Comparison of ENCODE assay signal across 8 cellular contexts in the genomic region with DNA sequence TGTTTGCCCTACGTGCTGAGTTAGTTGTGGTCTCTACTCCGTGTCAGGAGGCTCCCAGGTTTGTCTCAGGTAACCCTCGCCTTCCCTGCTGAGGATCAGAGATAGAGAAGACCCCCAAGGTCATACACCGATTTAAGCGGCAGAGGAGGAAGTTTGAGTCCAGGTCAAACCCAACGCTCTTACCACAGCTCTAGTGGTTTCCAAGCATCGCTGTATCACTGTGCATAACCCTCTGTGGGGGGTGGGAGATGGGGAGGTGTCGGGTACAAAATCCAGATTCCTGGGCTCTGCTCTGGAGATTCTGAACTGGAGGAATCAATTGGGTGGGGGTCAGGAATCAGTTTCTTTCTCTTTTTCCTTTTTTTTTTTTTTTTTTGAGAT. TPM values are rescaled to one million over a fixed set of nuclear protein-coding genes. Genes with fewer than 3 reads are reported as not detected.
DNase-seq lines count a peak whose midpoint lies in the region; ATAC-seq and TF ChIP-seq lines count a peak whose summit lies in the region.

No MANE protein-coding gene starts in this region.

- no peaks in the 10 kb centered on the region for H3K27me3 ChIP-seq in DOHH2 (ENCODE audit: control insufficient read depth, low read length)
- H3K27me3 ChIP-seq in duodenal mucosa (ENCODE audit: control insufficient read depth in 1 of 2, insufficient read depth in 2 of 2, low read length in 2 of 2), result no peaks in the 10 kb centered on the region
- H3K27me3 ChIP-seq in osteoblast (ENCODE audit: insufficient read depth, low read length), result no peaks in the 10 kb centered on the region

- H3K4me3 ChIP-seq in DOHH2 (ENCODE audit: low read length), result peak overlapping the region; percentile 89
- H3K4me3 ChIP-seq in duodenal mucosa (ENCODE audit: low read depth in 1 of 2, low read length in 2 of 2), result peak overlapping the region; percentile 83 to 86
- peak overlapping the region; percentile 93 for H3K4me3 ChIP-seq in osteoblast (ENCODE audit: insufficient read depth, low read length)

- H2AFZ ChIP-seq in osteoblast (ENCODE audit: low read length), result peak overlapping the region; percentile 88

- H3K27ac ChIP-seq in DOHH2 (ENCODE audit: low read depth, low read length) (peak overlapping the region; percentile 94), duodenal mucosa (ENCODE audit: low read depth, low read length) (peak overlapping the region; percentile 84), osteoblast (ENCODE audit: low read depth, low read length) (peak overlapping the region; percentile 63)

- ATAC-seq in GM18870 (IDR thresholded peaks at IDR 0.05; ENCODE audit: unreplicated experiment) (no peak), HG02763 (IDR thresholded peaks at IDR 0.05; ENCODE audit: unreplicated experiment) (no peak)

- H3K4me2 ChIP-seq in DOHH2 (ENCODE audit: low read length) (peak overlapping the region; percentile 97), osteoblast (ENCODE audit: insufficient read depth, low read length) (peak overlapping the region; percentile 95)

- TF ChIP-seq CTCF in DOHH2 (IDR thresholded peaks at IDR 0.05; ENCODE audit: low read depth, low read length, poor library complexity, severe bottlenecking) (no peak), osteoblast (IDR thresholded peaks at IDR 0.05; ENCODE audit: extremely low read depth, low read depth, low read length) (no peak)

- H3K36me3 ChIP-seq in DOHH2 (ENCODE audit: control insufficient read depth, low read length), result peaks cover 18% of the 10 kb centered on the region
- no peaks in the 10 kb centered on the region for H3K36me3 ChIP-seq in duodenal mucosa (ENCODE audit: control insufficient read depth in 1 of 2, insufficient read depth in 2 of 2, low read length in 2 of 2)
- no peaks in the 10 kb centered on the region for H3K36me3 ChIP-seq in osteoblast (ENCODE audit: insufficient read depth, low read length)

- peak; percentile 47 to 67 for DNase-seq in NOMO-1 (lab: John Stamatoyannopoulos, UW; ENCODE audit: unreplicated experiment in 2 of 2)
- no peak for DNase-seq in osteoblast (ENCODE audit: insufficient read length, low spot score, missing footprints)
- DNase-seq in DMS 273 (lab: John Stamatoyannopoulos, UW; ENCODE audit: unreplicated experiment), result no peak
- DNase-seq in activated gamma-delta T cell treated with Interleukin-2 at 50 U/mL for 16 hours, result no peak

- H3K79me2 ChIP-seq in DOHH2 (ENCODE audit: control insufficient read depth, low read length) (peaks cover 50% of the 10 kb centered on the region), osteoblast (ENCODE audit: insufficient read depth, low read length) (peaks cover 27% of the 10 kb centered on the region)

- no peaks in the 10 kb centered on the region; the same call in 1 of the 2 replicates for H4K20me1 ChIP-seq in DOHH2 (ENCODE audit: control insufficient read depth, insufficient read depth, low read depth, low read length)
- peaks cover 7% of the 10 kb centered on the region for H4K20me1 ChIP-seq in osteoblast (ENCODE audit: insufficient read depth, low read length)

- H3F3A ChIP-seq in DOHH2 (ENCODE audit: control insufficient read depth, insufficient read depth), result peaks cover 24% of the 10 kb centered on the region

- H3K4me1 ChIP-seq in DOHH2 (ENCODE audit: control insufficient read depth, low read length) (peaks cover 78% of the 10 kb centered on the region), duodenal mucosa (ENCODE audit: control insufficient read depth in 1 of 2, insufficient read depth in 2 of 2, low read length in 2 of 2) (peaks cover 46 to 61% of the 10 kb centered on the region in 2 donors), osteoblast (ENCODE audit: insufficient read depth, low read length) (peaks cover 32% of the 10 kb centered on the region)

- H3K9ac ChIP-seq in duodenal mucosa (ENCODE audit: low read depth in 1 of 2, low read length in 2 of 2), result peak overlapping the region; percentile 90 to 92

- H3K9me3 ChIP-seq in DOHH2 (ENCODE audit: control insufficient read depth, insufficient read depth, low read length), result no peaks in the 10 kb centered on the region
- no peaks in the 10 kb centered on the region for H3K9me3 ChIP-seq in duodenal mucosa (ENCODE audit: control insufficient read depth in 1 of 2, low read length in 2 of 2)
- no peaks in the 10 kb centered on the region for H3K9me3 ChIP-seq in osteoblast (ENCODE audit: low read depth, low read length)

- H3K9me2 ChIP-seq in DOHH2 (replicated peaks; ENCODE audit: control insufficient read depth, low read length), result no peaks in the 10 kb centered on the region

RNA-seq across cellular contexts. Expression of gene DNAJC4, which starts 0.6 kb away (rescaled TPM):
- total RNA-seq in osteoblast, result 8.0 and 9.8 TPM in 2 replicates

RNA-seq across cellular contexts. Expression of gene VEGFB, which starts 3.4 kb away (rescaled TPM):
- total RNA-seq in osteoblast, result 37.6 and 41.5 TPM in 2 replicates

RNA-seq across cellular contexts. Expression of gene NUDT22, which starts 4.9 kb away (rescaled TPM):
- total RNA-seq in osteoblast, result 46.6 and 56.5 TPM in 2 replicates

RNA-seq across cellular contexts. Expression of gene TRPT1, which starts 5.0 kb away (rescaled TPM):
- total RNA-seq in osteoblast, result 32.2 and 33.0 TPM in 2 replicates

RNA-seq across cellular contexts. Expression of gene FKBP2, which starts 9.9 kb away (rescaled TPM):
- 31.1 and 32.7 TPM in 2 replicates for total RNA-seq in osteoblast

Comparison
In these comparisons a context has a peak if more than half of its experiments do, and no peak if none do; other contexts are left out.
1. DNase-seq: peak in NOMO-1 (2 of 2); none in osteoblast (single experiment), DMS 273 (single experiment) and activated gamma-delta T cell treated with Interleukin-2 at 50 U/mL for 16 hours (single experiment).
2. Peak in every context shown above with its lines, with median percentiles within 50 percentile points of each other: H3K27ac ChIP-seq and H3K4me3 ChIP-seq.